Comparison of ENCODE assay signal across 27 cellular contexts in genomic region chr18:39550701-39551100, GRCh38.
"Had no signal": no experiment of that assay in that cellular context is flagged by ENCODE, and none has a peak within 500 bp of the region (broad histone marks: within the 10 kb centered on the region; RNA-seq: fewer than 3 reads in every experiment).

No MANE protein-coding gene starts in this region.

- H3K4me3 ChIP-seq: stomach, suprapubic skin, testis, thoracic aorta, thyroid gland, tibial artery, tibial nerve, transverse colon, upper lobe of left lung, upper lobe of right lung, uterus, vagina had no signal

- H3K27me3 ChIP-seq: stomach, suprapubic skin, testis, thyroid gland, tibial artery, tibial nerve, transverse colon, upper lobe of left lung, upper lobe of right lung, uterus, vagina had no signal

- H3K9me3 ChIP-seq: stomach, suprapubic skin, testis, thoracic aorta, thyroid gland, tibial artery, tibial nerve, transverse colon, upper lobe of left lung, upper lobe of right lung, uterus, vagina had no signal

- FAIRE-seq: urothelium cell line had no signal

- DNase-seq: stimulated activated CD4-positive, alpha-beta T cell treated with anti-CD3 and anti-CD28 coated beads, Interleukin-2, amount 100 ng/mL, for 48 hours; stimulated activated CD4-positive, alpha-beta T cell treated with anti-CD3 and anti-CD28 coated beads, Interleukin-4, amount 100 ng/mL, for 1 hour; stimulated activated CD4-positive, alpha-beta T cell treated with anti-CD3 and anti-CD28 coated beads, Interleukin-4, amount 100 ng/mL, for 24 hours; stimulated activated CD4-positive, alpha-beta T cell treated with anti-CD3 and anti-CD28 coated beads, Interleukin-4, amount 100 ng/mL, for 4 hours; stimulated activated CD8-positive, alpha-beta memory T cell treated with anti-CD3 and anti-CD28 coated beads, Interleukin-4, amount 100 ng/mL, for 48 hours; stimulated activated naive B cell treated with anti-CD40 and anti-IgM and Interleukin-4, amounts not matched to agents 10 μg/mL and 1 μg/mL and 100 μg/mL, for 72 hours; stimulated activated naive CD4-positive, alpha-beta T cell; stimulated activated naive CD4-positive, alpha-beta T cell treated with Interleukin-2 at 50 U/mL for 16 hours; stimulated activated naive CD8-positive, alpha-beta T cell treated with anti-CD3 and anti-CD28 coated beads, Interleukin-15, amount 100 ng/mL, for 72 hours; stimulated activated naive CD8-positive, alpha-beta T cell treated with anti-CD3 and anti-CD28 coated beads, Interleukin-15, Interleukin-2, amounts not matched to agents 100 U/mL and 50 U/mL, for 24 hours; stomach; substantia nigra; testis; thyroid gland; tibial artery; transverse colon; trophoblast cell; upper lobe of left lung; upper lobe of right lung; uterus had no signal

- H3K27ac ChIP-seq: stomach, suprapubic skin, testis, thoracic aorta, thyroid gland, tibial artery, tibial nerve, transverse colon, upper lobe of left lung, upper lobe of right lung, uterus, vagina had no signal

- ATAC-seq: stimulated activated effector memory CD8-positive, alpha-beta T cell treated with anti-CD3 and anti-CD28 coated beads, Interleukin-12 subunit alpha, Interleukin-12 subunit beta, amount 100 ng/mL, for 72 hours; stimulated activated memory B cell treated with anti-CD40 and anti-IgM and Interleukin-4, amounts not matched to agents 10 μg/mL and 1 μg/mL and 100 μg/mL, for 72 hours; stimulated activated naive B cell treated with anti-CD40 and anti-IgM and Interleukin-4, amounts not matched to agents 10 μg/mL and 1 μg/mL and 100 μg/mL, for 72 hours; stimulated activated naive CD8-positive, alpha-beta T cell treated with anti-CD3 and anti-CD28 coated beads, Interleukin-15, amount 100 ng/mL, for 72 hours; stimulated activated naive CD8-positive, alpha-beta T cell treated with anti-CD3 and anti-CD28 coated beads, Interleukin-15, Interleukin-2, amounts not matched to agents 100 U/mL and 50 U/mL, for 24 hours; upper lobe of right lung had no signal

- H3K4me1 ChIP-seq: stomach, suprapubic skin, testis, thyroid gland, tibial artery, tibial nerve, transverse colon, upper lobe of left lung, upper lobe of right lung, uterus, vagina had no signal

- H3K36me3 ChIP-seq: stomach, suprapubic skin, thoracic aorta, thyroid gland, tibial artery, tibial nerve, transverse colon, upper lobe of left lung, upper lobe of right lung, uterus, vagina had no signal
